1 cellular context compared by ENCODE assay signal in the genomic region with DNA sequence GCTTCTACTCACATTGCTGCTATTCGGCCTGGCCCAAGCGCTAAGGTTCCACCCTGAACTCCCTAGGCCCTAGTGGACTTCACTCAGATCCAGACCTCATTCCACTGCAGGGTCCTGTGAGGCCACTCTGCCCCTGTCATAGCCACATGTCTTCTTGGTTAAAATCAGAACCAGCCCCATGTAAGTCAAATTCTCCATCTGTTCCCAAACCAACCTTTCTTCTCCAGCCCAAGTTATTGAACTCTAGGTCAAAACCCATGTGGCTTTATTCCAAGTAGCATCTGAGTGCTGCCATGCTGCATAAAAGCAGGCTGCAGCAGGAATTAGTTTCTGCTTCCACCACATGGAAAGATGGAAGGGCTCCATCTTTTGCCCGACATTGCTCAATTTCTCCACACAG.
TF ChIP-seq lines count a peak whose summit lies in the region.

No MANE protein-coding gene starts in this region.

TF ChIP-seq in IMR-90, 13 proteins besides CTCF, POLR2A, EP300 and RAD21 (continued from another document):
- TF ChIP-seq MAZ (IDR thresholded peaks at IDR 0.05; ENCODE audit: borderline replicate concordance, low read depth, low read length) (no peak), SMC3 (IDR thresholded peaks at IDR 0.05; ENCODE audit: low read depth, low read length) (no peak), ELK1 (IDR thresholded peaks at IDR 0.05; ENCODE audit: borderline replicate concordance, low read depth, low read length) (no peak), FOS (IDR thresholded peaks at IDR 0.05; ENCODE audit: low read depth, low read length) (no peak), NFE2L2 (IDR thresholded peaks at IDR 0.05; ENCODE audit: low read depth, low read length) (no peak), MAFK (IDR thresholded peaks at IDR 0.05; ENCODE audit: low read depth, low read length) (no peak), BHLHE40 (IDR thresholded peaks at IDR 0.05; ENCODE audit: low read depth, low read length) (no peak), MXI1 (IDR thresholded peaks at IDR 0.05; ENCODE audit: borderline replicate concordance, low read depth, low read length) (no peak), USF2 (IDR thresholded peaks at IDR 0.05; ENCODE audit: low read depth, low read length) (no peak)
